In the genomic region with DNA sequence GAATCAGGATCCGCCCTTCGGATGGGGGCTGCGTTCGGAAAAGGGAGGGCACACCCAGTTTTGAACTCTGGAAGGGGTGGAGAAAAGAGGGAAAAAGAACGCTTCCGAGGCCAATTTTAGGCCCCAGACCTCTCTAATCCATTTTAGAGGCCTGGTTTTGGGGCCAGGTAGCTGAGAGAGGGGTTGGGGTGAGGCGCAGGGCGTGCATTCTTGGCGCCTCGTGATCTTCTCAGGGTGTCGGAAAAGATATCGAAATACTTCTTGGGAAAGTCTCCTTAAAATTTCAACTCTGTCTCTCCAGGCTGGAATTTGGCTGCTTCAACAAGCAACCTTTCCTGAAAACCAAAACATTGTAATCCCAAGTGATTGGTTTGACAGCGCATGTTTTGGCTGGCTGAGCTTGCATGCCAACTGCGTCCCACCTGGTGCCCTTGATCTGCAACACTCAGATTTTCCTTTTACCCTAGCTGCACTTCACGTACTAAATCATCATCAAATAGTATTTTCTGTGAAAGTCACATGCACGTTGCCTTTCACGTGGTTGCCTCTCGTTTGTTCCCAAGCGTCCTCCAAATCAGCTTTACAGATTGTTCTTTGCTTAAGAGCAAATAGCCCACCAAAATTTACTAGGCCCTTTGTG, we compare ENCODE assay signal across 8 cellular contexts. TPM values are rescaled to one million over a fixed set of nuclear protein-coding genes. Genes with fewer than 3 reads are reported as not detected.
A peak's percentile ranks its signal among the peaks of the same experiment; 100 is the strongest.
DNase-seq lines count a peak whose midpoint lies in the region; ATAC-seq and TF ChIP-seq lines count a peak whose summit lies in the region.

No MANE protein-coding gene starts in this region.

- H3K27me3 ChIP-seq in BE2C: no peaks in the 10 kb centered on the region
- H3K27me3 ChIP-seq in esophagus (ENCODE audit: control insufficient read depth in 1 of 2, insufficient read depth in 2 of 2, low read length in 2 of 2): no peaks in the 10 kb centered on the region
- H3K27me3 ChIP-seq in neutrophil: no peaks in the 10 kb centered on the region
- no peaks in the 10 kb centered on the region for H3K27me3 ChIP-seq in thoracic aorta (replicated peaks; ENCODE audit: insufficient read depth)

- H3K9me3 ChIP-seq in BE2C: no peaks in the 10 kb centered on the region
- H3K9me3 ChIP-seq in HEK293 (ENCODE audit: control insufficient read depth, insufficient read depth, low read depth, low read length): no peaks in the 10 kb centered on the region
- H3K9me3 ChIP-seq in esophagus (ENCODE audit: control insufficient read depth in 2 of 2, insufficient read depth in 1 of 2, low read depth in 1 of 2, low read length in 1 of 2): no peaks in the 10 kb centered on the region
- H3K9me3 ChIP-seq in neutrophil: no peaks in the 10 kb centered on the region
- H3K9me3 ChIP-seq in thoracic aorta: no peaks in the 10 kb centered on the region

- H3K27ac ChIP-seq in HEK293 (ENCODE audit: extremely low read depth, low read depth, low read length) (peak overlapping the region; percentile 80), esophagus (ENCODE audit: low read depth in 2 of 2, low read length in 1 of 2) (peak overlapping the region; percentile 97 to 98), neutrophil (peak overlapping the region; percentile 97), thoracic aorta (peak overlapping the region; percentile 91)

- peak; percentile 12 for DNase-seq in BE2C
- peak; percentile 4 for DNase-seq in NCI-H460 (ENCODE audit: extremely low read depth, low read depth)
- peak; percentile 59 for DNase-seq in activated CD8-positive, alpha-beta memory T cell treated with anti-CD3 and anti-CD28 coated beads, Interleukin-2, amount 50 U/mL, for 4 hours
- DNase-seq in thoracic aorta (ENCODE audit: low spot score): no peak
- DNase-seq in cerebellar nuclear complex (lab: John Stamatoyannopoulos, UW): no peak

- H3K4me3 ChIP-seq in BE2C (ENCODE audit: low read depth, low read length) (peak overlapping the region; percentile 90), HEK293 (ENCODE audit: low read depth, low read length) (peak overlapping the region; percentile 46), esophagus (ENCODE audit: low read depth in 1 of 2, low read length in 2 of 2) (peak overlapping the region; percentile 75 to 89), neutrophil (ENCODE audit: low read depth in 1 of 2, low read length in 1 of 2) (peak overlapping the region; percentile 77 to 95), thoracic aorta (peak overlapping the region; percentile 81)

- ATAC-seq in thoracic aorta (ENCODE audit: insufficient number of reproducible peaks, low FRiP score, low read depth): peak; percentile 2

- no peak for TF ChIP-seq CTCF in BE2C (IDR thresholded peaks at IDR 0.05; ENCODE audit: low read depth, low read length)
- TF ChIP-seq CTCF in HEK293 (tag by site-specific recombination; IDR thresholded peaks at IDR 0.05): no peak
- TF ChIP-seq CTCF in neutrophil (IDR thresholded peaks at IDR 0.05): no peak
- no peak for TF ChIP-seq CTCF in thoracic aorta (IDR thresholded peaks at IDR 0.05)

- H3K36me3 ChIP-seq in BE2C (no peaks in the 10 kb centered on the region), HEK293 (ENCODE audit: control insufficient read depth in 2 of 2, insufficient read depth in 1 of 2, low read length in 2 of 2) (peaks cover 0 to 2% of the 10 kb centered on the region in 2 experiments; a peak in 1 of 3 replicates), esophagus (ENCODE audit: control insufficient read depth in 2 of 2, insufficient read depth in 2 of 2, low read length in 1 of 2) (no peaks in the 10 kb centered on the region), neutrophil (no peaks in the 10 kb centered on the region), thoracic aorta (no peaks in the 10 kb centered on the region)

- CTCF ChIA-PET in HEK293 (lab: Yijun Ruan, JAX): no interaction called here

- WGBS in esophagus, 2 donors: 1% methylated on average over 19 of the region's 19 CpGs

- POLR2A ChIA-PET in HEK293 (lab: Yijun Ruan, JAX): interaction anchor here (0.6 to 2.8 kb wide), 10 partner anchors 11 to 360 kb away, joined by 3 to 14 read pairs (median 4); no protein-coding TSS in a partner anchor

- no peaks in the 10 kb centered on the region for H3K4me1 ChIP-seq in BE2C
- H3K4me1 ChIP-seq in HEK293 (ENCODE audit: control insufficient read depth, insufficient read depth, low read length): peaks cover 7% of the 10 kb centered on the region
- no peaks in the 10 kb centered on the region for H3K4me1 ChIP-seq in esophagus (ENCODE audit: control insufficient read depth in 2 of 2, insufficient read depth in 2 of 2, low read length in 1 of 2)
- peaks cover 32 to 34% of the 10 kb centered on the region in 2 experiments for H3K4me1 ChIP-seq in neutrophil (ENCODE audit: control insufficient read depth in 1 of 2, insufficient read depth in 1 of 2, low read depth in 1 of 2, low read length in 1 of 2)
- H3K4me1 ChIP-seq in thoracic aorta (ENCODE audit: control insufficient read depth in 1 of 2, low read depth in 2 of 2): peaks cover 15 to 25% of the 10 kb centered on the region in 2 donors

TF ChIP-seq in HEK293, 187 proteins besides CTCF, POLR2A, EP300 and RAD21 (continues in another document):
- TF ChIP-seq, protein P1, sequence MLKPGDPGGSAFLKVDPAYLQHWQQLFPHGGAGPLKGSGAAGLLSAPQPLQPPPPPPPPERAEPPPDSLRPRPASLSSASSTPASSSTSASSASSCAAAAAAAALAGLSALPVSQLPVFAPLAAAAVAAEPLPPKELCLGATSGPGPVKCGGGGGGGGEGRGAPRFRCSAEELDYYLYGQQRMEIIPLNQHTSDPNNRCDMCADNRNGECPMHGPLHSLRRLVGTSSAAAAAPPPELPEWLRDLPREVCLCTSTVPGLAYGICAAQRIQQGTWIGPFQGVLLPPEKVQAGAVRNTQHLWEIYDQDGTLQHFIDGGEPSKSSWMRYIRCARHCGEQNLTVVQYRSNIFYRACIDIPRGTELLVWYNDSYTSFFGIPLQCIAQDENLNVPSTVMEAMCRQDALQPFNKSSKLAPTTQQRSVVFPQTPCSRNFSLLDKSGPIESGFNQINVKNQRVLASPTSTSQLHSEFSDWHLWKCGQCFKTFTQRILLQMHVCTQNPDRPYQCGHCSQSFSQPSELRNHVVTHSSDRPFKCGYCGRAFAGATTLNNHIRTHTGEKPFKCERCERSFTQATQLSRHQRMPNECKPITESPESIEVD (tag by site-specific recombination; IDR thresholded peaks at IDR 0.05): peak; percentile 66
- TF ChIP-seq KLF8 (tag by site-specific recombination; IDR thresholded peaks at IDR 0.05): peak; percentile 76
- TF ChIP-seq, protein P2, sequence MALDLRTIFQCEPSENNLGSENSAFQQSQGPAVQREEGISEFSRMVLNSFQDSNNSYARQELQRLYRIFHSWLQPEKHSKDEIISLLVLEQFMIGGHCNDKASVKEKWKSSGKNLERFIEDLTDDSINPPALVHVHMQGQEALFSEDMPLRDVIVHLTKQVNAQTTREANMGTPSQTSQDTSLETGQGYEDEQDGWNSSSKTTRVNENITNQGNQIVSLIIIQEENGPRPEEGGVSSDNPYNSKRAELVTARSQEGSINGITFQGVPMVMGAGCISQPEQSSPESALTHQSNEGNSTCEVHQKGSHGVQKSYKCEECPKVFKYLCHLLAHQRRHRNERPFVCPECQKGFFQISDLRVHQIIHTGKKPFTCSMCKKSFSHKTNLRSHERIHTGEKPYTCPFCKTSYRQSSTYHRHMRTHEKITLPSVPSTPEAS (tag by site-specific recombination; IDR thresholded peaks at IDR 0.05): 0 out of 2 replicates have a peak, but pooled peaks have one; percentile 7
- TF ChIP-seq, protein P3, sequence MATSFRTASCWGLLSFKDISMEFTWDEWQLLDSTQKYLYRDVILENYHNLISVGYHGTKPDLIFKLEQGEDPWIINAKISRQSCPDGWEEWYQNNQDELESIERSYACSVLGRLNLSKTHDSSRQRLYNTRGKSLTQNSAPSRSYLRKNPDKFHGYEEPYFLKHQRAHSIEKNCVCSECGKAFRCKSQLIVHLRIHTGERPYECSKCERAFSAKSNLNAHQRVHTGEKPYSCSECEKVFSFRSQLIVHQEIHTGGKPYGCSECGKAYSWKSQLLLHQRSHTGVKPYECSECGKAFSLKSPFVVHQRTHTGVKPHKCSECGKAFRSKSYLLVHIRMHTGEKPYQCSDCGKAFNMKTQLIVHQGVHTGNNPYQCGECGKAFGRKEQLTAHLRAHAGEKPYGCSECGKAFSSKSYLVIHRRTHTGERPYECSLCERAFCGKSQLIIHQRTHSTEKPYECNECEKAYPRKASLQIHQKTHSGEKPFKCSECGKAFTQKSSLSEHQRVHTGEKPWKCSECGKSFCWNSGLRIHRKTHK (tag by site-specific recombination; IDR thresholded peaks at IDR 0.05): no peak
- TF ChIP-seq ZBTB8A (tag by site-specific recombination; IDR thresholded peaks at IDR 0.05): peak; percentile 81
- TF ChIP-seq ZNF335 (tag by site-specific recombination; conservative IDR thresholded peaks at IDR 0.05): peak; percentile 66; the same call in 1 of the 2 replicates
- peak; percentile 93 for TF ChIP-seq IKZF3 (tag by site-specific recombination; IDR thresholded peaks at IDR 0.05)
- TF ChIP-seq ZFP37 (tag by site-specific recombination; IDR thresholded peaks at IDR 0.05): 0 out of 2 replicates have a peak, but pooled peaks have one; percentile 29
- no peak for TF ChIP-seq ZNF366 (tag by site-specific recombination; conservative IDR thresholded peaks at IDR 0.05)
- TF ChIP-seq, protein P4, sequence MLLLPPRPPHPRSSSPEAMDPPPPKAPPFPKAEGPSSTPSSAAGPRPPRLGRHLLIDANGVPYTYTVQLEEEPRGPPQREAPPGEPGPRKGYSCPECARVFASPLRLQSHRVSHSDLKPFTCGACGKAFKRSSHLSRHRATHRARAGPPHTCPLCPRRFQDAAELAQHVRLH (tag by site-specific recombination; IDR thresholded peaks at IDR 0.05): peak; percentile 43; the same call in 1 of the 2 replicates

RNA-seq across cellular contexts. Expression of a gene that starts 0.9 kb away (rescaled TPM):
- polyA plus RNA-seq in BE2C (2012; ENCODE audit: insufficient read depth, insufficient read length, low read depth): 52.7 TPM
- total RNA-seq in NCI-H460 (2014; rRNA removed; shearing (Covaris generic)): 171 and 209 TPM in 2 replicates
- 244 and 362 TPM in 2 replicates for polyA plus RNA-seq in NCI-H460 (2014; cell fraction: nucleus; rRNA removed)
- polyA plus RNA-seq in esophagus: 10 to 100 TPM; 34.4 to 43.8 TPM
- total RNA-seq in thoracic aorta: 100 to 1,000 TPM in 1 of 2 donors, 10 to 100 TPM in 1; 43.3 to 117 TPM

Comparison
In these comparisons a context has a peak if more than half of its experiments do, and no peak if none do; other contexts are left out.
1. DNase-seq: peak in BE2C (single experiment), NCI-H460 (single experiment) and activated CD8-positive, alpha-beta memory T cell treated with anti-CD3 and anti-CD28 coated beads, Interleukin-2, amount 50 U/mL, for 4 hours (single experiment); none in thoracic aorta (single experiment) and cerebellar nuclear complex (0 of 2).
2. Peak in every context shown above with its lines, with median percentiles within 50 percentile points of each other: H3K4me3 ChIP-seq and H3K27ac ChIP-seq.